Comparison of ENCODE assay signal across 1 cellular context in the genomic region with DNA sequence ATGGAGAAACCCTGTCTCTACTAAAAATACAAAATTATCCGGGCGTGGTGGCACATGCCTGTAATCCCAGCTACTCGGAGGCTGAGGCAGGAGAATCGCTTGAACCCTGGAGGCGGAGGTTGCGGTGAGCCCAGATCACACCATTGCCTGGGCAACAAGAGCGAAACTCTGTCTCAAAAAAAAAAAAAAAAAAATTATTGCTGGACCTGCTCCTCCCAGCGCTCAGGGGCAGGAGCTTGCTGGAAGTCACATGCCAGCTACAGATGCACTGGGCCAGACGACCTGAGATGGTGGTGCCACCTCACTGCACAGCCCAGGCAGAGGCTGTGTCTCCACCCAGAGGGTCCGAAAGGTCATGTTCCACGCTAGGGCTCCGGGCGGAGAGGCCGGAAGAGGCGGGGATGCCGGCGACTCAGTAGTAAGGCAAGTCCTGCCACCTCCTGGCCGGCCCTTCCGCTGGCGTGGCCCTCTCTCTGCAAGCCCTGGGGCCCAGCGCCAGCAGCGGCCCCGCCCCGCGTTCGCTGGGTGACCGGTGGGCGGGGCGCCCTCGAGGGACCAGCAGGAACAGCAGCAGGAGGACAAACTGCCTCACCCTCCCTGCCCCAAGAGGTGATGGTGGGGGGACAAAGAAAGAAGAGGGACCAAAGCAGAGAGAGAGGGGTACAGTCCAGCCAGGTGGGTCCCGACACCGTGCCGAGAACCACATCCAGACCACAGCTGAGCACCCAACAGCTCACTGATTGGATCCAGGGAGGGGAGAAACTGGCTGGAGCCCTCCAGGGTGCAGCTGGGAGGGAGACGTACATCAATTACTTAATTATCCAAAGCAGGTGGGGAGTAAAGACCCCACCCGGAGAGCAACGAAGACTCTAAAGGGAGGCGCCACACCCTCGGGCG.
TF ChIP-seq lines count a peak whose summit lies in the region.

No MANE protein-coding gene starts in this region.

TF ChIP-seq in K562, 482 proteins besides CTCF, POLR2A, EP300 and RAD21 (continued from another document and continues in another):
- TF ChIP-seq, protein P1, sequence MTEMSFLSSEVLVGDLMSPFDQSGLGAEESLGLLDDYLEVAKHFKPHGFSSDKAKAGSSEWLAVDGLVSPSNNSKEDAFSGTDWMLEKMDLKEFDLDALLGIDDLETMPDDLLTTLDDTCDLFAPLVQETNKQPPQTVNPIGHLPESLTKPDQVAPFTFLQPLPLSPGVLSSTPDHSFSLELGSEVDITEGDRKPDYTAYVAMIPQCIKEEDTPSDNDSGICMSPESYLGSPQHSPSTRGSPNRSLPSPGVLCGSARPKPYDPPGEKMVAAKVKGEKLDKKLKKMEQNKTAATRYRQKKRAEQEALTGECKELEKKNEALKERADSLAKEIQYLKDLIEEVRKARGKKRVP (CRISPR knock-in tag; IDR thresholded peaks at IDR 0.05), result peak; percentile 57; the same call in 1 of the 2 replicates
- no peak for TF ChIP-seq ZNF551 (CRISPR knock-in tag; IDR thresholded peaks at IDR 0.05)
- no peak for TF ChIP-seq KLF10 (CRISPR knock-in tag; IDR thresholded peaks at IDR 0.05)
- TF ChIP-seq HNRNPUL1 (IDR thresholded peaks at IDR 0.05; ENCODE audit: low read length), result no peak
- TF ChIP-seq VEZF1 (CRISPR knock-in tag; IDR thresholded peaks at IDR 0.05), result peak; percentile 87
- no peak for TF ChIP-seq FOXA3 (CRISPR knock-in tag; conservative IDR thresholded peaks at IDR 0.05 in 1 of 2, IDR thresholded peaks at IDR 0.05 in 1 of 2)
- no peak for TF ChIP-seq HDGF (IDR thresholded peaks at IDR 0.05)
- TF ChIP-seq ZNF274 (IDR thresholded peaks at IDR 0.05; ENCODE audit: borderline replicate concordance, low read depth, low read length), result no peak
- no peak for TF ChIP-seq RBM14 (IDR thresholded peaks at IDR 0.05; ENCODE audit: borderline replicate concordance, insufficient read depth, low read depth, low read length)
- no peak for TF ChIP-seq ZC3H11A (IDR thresholded peaks at IDR 0.05; ENCODE audit: low read depth, low read length)
- TF ChIP-seq, protein P2, sequence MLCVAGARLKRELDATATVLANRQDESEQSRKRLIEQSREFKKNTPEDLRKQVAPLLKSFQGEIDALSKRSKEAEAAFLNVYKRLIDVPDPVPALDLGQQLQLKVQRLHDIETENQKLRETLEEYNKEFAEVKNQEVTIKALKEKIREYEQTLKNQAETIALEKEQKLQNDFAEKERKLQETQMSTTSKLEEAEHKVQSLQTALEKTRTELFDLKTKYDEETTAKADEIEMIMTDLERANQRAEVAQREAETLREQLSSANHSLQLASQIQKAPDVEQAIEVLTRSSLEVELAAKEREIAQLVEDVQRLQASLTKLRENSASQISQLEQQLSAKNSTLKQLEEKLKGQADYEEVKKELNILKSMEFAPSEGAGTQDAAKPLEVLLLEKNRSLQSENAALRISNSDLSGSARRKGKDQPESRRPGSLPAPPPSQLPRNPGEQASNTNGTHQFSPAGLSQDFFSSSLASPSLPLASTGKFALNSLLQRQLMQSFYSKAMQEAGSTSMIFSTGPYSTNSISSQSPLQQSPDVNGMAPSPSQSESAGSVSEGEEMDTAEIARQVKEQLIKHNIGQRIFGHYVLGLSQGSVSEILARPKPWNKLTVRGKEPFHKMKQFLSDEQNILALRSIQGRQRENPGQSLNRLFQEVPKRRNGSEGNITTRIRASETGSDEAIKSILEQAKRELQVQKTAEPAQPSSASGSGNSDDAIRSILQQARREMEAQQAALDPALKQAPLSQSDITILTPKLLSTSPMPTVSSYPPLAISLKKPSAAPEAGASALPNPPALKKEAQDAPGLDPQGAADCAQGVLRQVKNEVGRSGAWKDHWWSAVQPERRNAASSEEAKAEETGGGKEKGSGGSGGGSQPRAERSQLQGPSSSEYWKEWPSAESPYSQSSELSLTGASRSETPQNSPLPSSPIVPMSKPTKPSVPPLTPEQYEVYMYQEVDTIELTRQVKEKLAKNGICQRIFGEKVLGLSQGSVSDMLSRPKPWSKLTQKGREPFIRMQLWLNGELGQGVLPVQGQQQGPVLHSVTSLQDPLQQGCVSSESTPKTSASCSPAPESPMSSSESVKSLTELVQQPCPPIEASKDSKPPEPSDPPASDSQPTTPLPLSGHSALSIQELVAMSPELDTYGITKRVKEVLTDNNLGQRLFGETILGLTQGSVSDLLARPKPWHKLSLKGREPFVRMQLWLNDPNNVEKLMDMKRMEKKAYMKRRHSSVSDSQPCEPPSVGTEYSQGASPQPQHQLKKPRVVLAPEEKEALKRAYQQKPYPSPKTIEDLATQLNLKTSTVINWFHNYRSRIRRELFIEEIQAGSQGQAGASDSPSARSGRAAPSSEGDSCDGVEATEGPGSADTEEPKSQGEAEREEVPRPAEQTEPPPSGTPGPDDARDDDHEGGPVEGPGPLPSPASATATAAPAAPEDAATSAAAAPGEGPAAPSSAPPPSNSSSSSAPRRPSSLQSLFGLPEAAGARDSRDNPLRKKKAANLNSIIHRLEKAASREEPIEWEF (CRISPR knock-in tag; IDR thresholded peaks at IDR 0.05), result no peak
- TF ChIP-seq DPF2 (IDR thresholded peaks at IDR 0.05), result no peak
- TF ChIP-seq ZNF79 (CRISPR knock-in tag; IDR thresholded peaks at IDR 0.05; ENCODE audit: low read depth), result no peak
- no peak for TF ChIP-seq ZNF316 (IDR thresholded peaks at IDR 0.05)
- peak; percentile 88 for TF ChIP-seq ZBTB40 (IDR thresholded peaks at IDR 0.05)
- TF ChIP-seq ZBTB40 (CRISPR knock-in tag; IDR thresholded peaks at IDR 0.05), result no peak
- peak; percentile 88 for TF ChIP-seq ESRRA (IDR thresholded peaks at IDR 0.05; ENCODE audit: borderline replicate concordance, low read depth)
- no peak for TF ChIP-seq MEF2D (tag; conservative IDR thresholded peaks at IDR 0.05; ENCODE audit: low read depth)
- TF ChIP-seq, protein P3, sequence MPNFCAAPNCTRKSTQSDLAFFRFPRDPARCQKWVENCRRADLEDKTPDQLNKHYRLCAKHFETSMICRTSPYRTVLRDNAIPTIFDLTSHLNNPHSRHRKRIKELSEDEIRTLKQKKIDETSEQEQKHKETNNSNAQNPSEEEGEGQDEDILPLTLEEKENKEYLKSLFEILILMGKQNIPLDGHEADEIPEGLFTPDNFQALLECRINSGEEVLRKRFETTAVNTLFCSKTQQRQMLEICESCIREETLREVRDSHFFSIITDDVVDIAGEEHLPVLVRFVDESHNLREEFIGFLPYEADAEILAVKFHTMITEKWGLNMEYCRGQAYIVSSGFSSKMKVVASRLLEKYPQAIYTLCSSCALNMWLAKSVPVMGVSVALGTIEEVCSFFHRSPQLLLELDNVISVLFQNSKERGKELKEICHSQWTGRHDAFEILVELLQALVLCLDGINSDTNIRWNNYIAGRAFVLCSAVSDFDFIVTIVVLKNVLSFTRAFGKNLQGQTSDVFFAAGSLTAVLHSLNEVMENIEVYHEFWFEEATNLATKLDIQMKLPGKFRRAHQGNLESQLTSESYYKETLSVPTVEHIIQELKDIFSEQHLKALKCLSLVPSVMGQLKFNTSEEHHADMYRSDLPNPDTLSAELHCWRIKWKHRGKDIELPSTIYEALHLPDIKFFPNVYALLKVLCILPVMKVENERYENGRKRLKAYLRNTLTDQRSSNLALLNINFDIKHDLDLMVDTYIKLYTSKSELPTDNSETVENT (CRISPR knock-in tag; IDR thresholded peaks at IDR 0.05), result 0 out of 2 replicates have a peak, but pooled peaks have one; percentile 51
- TF ChIP-seq SP2 (IDR thresholded peaks at IDR 0.05; ENCODE audit: extremely low read depth, low read depth, low read length, poor library complexity, severe bottlenecking), result no peak
- TF ChIP-seq, protein P4, sequence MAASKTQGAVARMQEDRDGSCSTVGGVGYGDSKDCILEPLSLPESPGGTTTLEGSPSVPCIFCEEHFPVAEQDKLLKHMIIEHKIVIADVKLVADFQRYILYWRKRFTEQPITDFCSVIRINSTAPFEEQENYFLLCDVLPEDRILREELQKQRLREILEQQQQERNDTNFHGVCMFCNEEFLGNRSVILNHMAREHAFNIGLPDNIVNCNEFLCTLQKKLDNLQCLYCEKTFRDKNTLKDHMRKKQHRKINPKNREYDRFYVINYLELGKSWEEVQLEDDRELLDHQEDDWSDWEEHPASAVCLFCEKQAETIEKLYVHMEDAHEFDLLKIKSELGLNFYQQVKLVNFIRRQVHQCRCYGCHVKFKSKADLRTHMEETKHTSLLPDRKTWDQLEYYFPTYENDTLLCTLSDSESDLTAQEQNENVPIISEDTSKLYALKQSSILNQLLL (CRISPR knock-in tag; IDR thresholded peaks at IDR 0.05; ENCODE audit: borderline replicate concordance), result no peak
- no peak for TF ChIP-seq FOXK1 (CRISPR knock-in tag; IDR thresholded peaks at IDR 0.05; ENCODE audit: borderline replicate concordance)
- TF ChIP-seq CBX3 (IDR thresholded peaks at IDR 0.05; ENCODE audit: borderline replicate concordance in 1 of 2, low read length in 2 of 2), result no peak
- TF ChIP-seq MYC (IDR thresholded peaks at IDR 0.05; ENCODE audit: low read depth, low read length), result peak; percentile 87
- TF ChIP-seq MYC (CRISPR knock-in tag; IDR thresholded peaks at IDR 0.05; ENCODE audit: borderline replicate concordance, low read depth), result no peak
- no peak for TF ChIP-seq HNRNPK (IDR thresholded peaks at IDR 0.05; ENCODE audit: low read depth, low read length, poor library complexity, severe bottlenecking)
